Comparison of ENCODE assay signal across 9 cellular contexts in genomic region chr16:29862884-29863668, GRCh38. TPM values are rescaled to one million over a fixed set of nuclear protein-coding genes. Genes with fewer than 3 reads are reported as not detected.
DNase-seq lines count a peak whose midpoint lies in the region; ATAC-seq, FAIRE-seq and TF ChIP-seq lines count a peak whose summit lies in the region.
"Had no signal": no experiment of that assay in that cellular context is flagged by ENCODE, and none has a peak within 500 bp of the region (broad histone marks: within the 10 kb centered on the region; RNA-seq: fewer than 3 reads in every experiment).

Gene CDIPT (minus strand): TSS chr16:29863226. CDS start chr16:29862857, 369 bp downstream.

- peak; percentile 73 for TF ChIP-seq CTCF in WI38 (IDR thresholded peaks at IDR 0.05; ENCODE audit: low read depth, low read length)
- peak; percentile 68 for TF ChIP-seq CTCF in bronchial epithelial cell (IDR thresholded peaks at IDR 0.05; ENCODE audit: insufficient read depth, low read length, severe bottlenecking)

- ATAC-seq in GM18870 (IDR thresholded peaks at IDR 0.05; ENCODE audit: unreplicated experiment) (peak; percentile 86), HG03139 (IDR thresholded peaks at IDR 0.05; ENCODE audit: unreplicated experiment) (peak; percentile 95)

- H3K4me1 ChIP-seq in small intestine (ENCODE audit: control insufficient read depth in 2 of 2, insufficient read depth in 1 of 2, low read depth in 1 of 2, low read length in 1 of 2), result peaks cover 2 to 4% of the 10 kb centered on the region in 2 donors

- H3K36me3 ChIP-seq in bronchial epithelial cell (ENCODE audit: control insufficient read depth, insufficient read depth, low read length) (peaks cover 12% of the 10 kb centered on the region), small intestine (ENCODE audit: control insufficient read depth in 2 of 2, insufficient read depth in 2 of 2, low read length in 2 of 2) (peaks cover 6 to 8% of the 10 kb centered on the region in 2 donors)

- H3K9me3 ChIP-seq in small intestine (ENCODE audit: control insufficient read depth, low read depth), result no peaks in the 10 kb centered on the region

- H3K27me3 ChIP-seq in bronchial epithelial cell (ENCODE audit: control insufficient read depth, insufficient read depth, low read length) (no peaks in the 10 kb centered on the region), small intestine (ENCODE audit: control insufficient read depth in 2 of 2, insufficient read depth in 2 of 2, low read length in 2 of 2) (no peaks in the 10 kb centered on the region)

- peak within 1 kb of the TSS; percentile 79 to 83 for H3K27ac ChIP-seq in small intestine (ENCODE audit: low read depth in 1 of 2, low read length in 1 of 2)

- WGBS in small intestine, 3 donors, result 0% methylated on average over 37 to 57 of the region's 57 CpGs

- no peak for FAIRE-seq in bronchial epithelial cell (lab: Jason Lieb, UNC)
- FAIRE-seq in small intestine (lab: Jason Lieb, UNC), result no peak
- FAIRE-seq: colon had no signal

- H3K4me3 ChIP-seq in WI38 (ENCODE audit: low read depth, low read length) (peak within 1 kb of the TSS; percentile 87), bronchial epithelial cell (ENCODE audit: low read depth, low read length) (peak within 1 kb of the TSS; percentile 89), small intestine (ENCODE audit: low read depth in 1 of 2, low read length in 2 of 2) (peak within 1 kb of the TSS; percentile 78 to 92)

- DNase-seq in AG08395 (ENCODE audit: low spot score) (peak; percentile 95), NCI-H2227 treated with DMSO at 0.1 percent for 48 hours (lab: John Stamatoyannopoulos, UW) (peak; percentile 97), bronchial epithelial cell (ENCODE audit: low read depth) (peak; percentile 91), iPS-NIHi11 (ENCODE audit: low spot score) (peak; percentile 89), small intestine (peak; percentile 98)

RNA-seq across cellular contexts. Expression of gene CDIPT, which starts in this region (rescaled TPM):
- total RNA-seq in bronchial epithelial cell, result 46.1 and 53.2 TPM in 2 replicates
- 10 to 100 TPM; 51.9 to 76.9 (median 55.1) TPM for polyA plus RNA-seq in small intestine

Comparison
In these comparisons a context has a peak if more than half of its experiments do, and no peak if none do; other contexts are left out.
1. Peak in every context shown above with its lines: DNase-seq, ATAC-seq, H3K4me3 ChIP-seq and H3K27ac ChIP-seq.